In genomic region chr2:14690926-14691325, GRCh38 we compare ENCODE assay signal across 22 cellular contexts. TPM values are rescaled to one million over a fixed set of nuclear protein-coding genes. Genes with fewer than 3 reads are reported as not detected.
"Had no signal": no experiment of that assay in that cellular context is flagged by ENCODE, and none has a peak within 500 bp of the region (broad histone marks: within the 10 kb centered on the region; RNA-seq: fewer than 3 reads in every experiment).

No MANE protein-coding gene starts in this region.

- H3K27ac ChIP-seq: Peyer's patch had no signal

- DNase-seq: KBM-7, MG63, NCI-H1092, NCI-H1105 treated with DMSO at 0.1 percent for 48 hours, NCI-H1417 treated with DMSO at 0.1 percent for 48 hours, NCI-H146, NCI-H1694 treated with DMSO at 0.1 percent for 48 hours, NCI-H1930, NCI-H2081 treated with DMSO at 0.1 percent for 48 hours, NCI-H2171, NCI-H226, NCI-H446, NCI-H510A, NCI-H526, NCI-H82, PC-3, Peyer's patch, Right ventricle myocardium superior, SIG-M5, SK-N-SH, SW 1271 had no signal

- H3K27me3 ChIP-seq: MG63, Peyer's patch had no signal

- H3K4me1 ChIP-seq: Peyer's patch had no signal

- H3K4me2 ChIP-seq: SK-N-SH had no signal

- H3K9me2 ChIP-seq: SK-N-SH had no signal

- H3K4me3 ChIP-seq: MG63, Peyer's patch had no signal

- H3K9ac ChIP-seq: SK-N-SH had no signal

- ATAC-seq: PC-3 had no signal

- H3K9me3 ChIP-seq: MG63, SK-N-SH had no signal

- H3K36me3 ChIP-seq: MG63, Peyer's patch had no signal

RNA-seq across cellular contexts. Expression of gene LRATD1, which starts 58.4 kb away (rescaled TPM):
- total RNA-seq: OCI-LY7 had no signal
